ENCODE assay signal across 6 cellular contexts in the genomic region with DNA sequence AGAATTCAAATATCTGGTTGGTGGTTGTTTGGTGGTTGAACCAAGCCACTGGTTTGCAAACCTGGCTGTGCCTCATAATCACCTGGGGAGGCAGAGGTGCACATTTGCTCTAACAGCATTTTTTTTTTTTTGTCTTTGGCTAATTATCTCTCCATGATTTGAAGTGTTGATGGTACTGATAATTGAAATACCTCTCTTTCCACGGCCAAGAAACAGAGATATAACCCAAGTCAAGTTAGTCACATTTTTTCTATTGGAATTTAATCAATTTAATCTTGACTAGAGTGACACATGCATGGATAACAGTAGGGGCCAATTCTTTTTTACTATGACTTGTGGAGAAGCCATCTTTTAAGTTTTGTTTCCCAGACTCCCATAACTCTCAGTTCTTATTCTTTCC.
"Had no signal": no experiment of that assay in that cellular context is flagged by ENCODE, and none has a peak within 500 bp of the region (broad histone marks: within the 10 kb centered on the region; RNA-seq: fewer than 3 reads in every experiment).

No MANE protein-coding gene starts in this region.

- H2AFZ ChIP-seq: GM23338 had no signal

- H3K4me2 ChIP-seq: GM23338 had no signal

- H3K4me3 ChIP-seq: GM23338, K562 had no signal

- H3K27ac ChIP-seq: HL-60 had no signal

- DNase-seq: H9, HCEC 1CT, IMR-90 had no signal
